14 cellular contexts compared by ENCODE assay signal in the genomic region with DNA sequence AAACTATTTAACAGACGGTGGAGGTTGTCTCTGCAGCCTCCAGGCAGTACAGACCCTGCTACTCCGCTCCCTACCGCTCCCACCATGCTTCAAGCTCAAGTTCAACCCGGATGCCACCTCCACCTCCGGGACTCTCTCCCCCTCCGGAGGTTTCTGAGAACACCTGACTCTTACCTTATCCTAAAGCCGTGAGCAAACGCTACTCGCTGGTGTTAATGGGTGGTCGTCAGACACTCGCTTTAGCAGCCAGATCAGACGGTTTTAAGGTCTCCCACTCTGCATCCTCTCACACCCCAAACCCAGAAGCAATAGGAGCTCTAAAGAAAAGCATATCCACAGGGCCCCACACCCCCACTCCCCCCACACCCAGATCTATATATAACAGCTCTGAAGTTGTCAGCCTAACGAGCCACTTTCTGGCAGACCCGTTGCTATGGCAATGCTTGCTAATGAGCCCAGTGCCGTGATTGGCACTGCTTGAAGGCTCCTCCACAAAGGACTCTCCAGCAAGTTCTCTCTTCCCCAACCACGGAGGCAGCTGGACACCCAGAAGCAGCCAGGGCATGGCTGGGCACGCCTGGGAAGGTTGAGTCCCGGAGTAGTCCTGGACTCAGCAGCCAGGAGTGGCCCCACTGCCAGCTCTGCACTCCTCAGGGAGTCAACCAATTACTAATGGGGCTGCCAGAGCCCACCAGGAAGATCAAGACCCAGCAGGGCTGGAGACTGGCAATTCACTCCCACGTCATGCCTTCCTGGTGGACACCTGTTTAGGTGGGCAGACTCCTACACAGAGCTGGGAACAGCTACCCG.
DNase-seq lines count a peak whose midpoint lies in the region; ATAC-seq and TF ChIP-seq lines count a peak whose summit lies in the region.
"Had no signal": no experiment of that assay in that cellular context is flagged by ENCODE, and none has a peak within 500 bp of the region (broad histone marks: within the 10 kb centered on the region; RNA-seq: fewer than 3 reads in every experiment).

No MANE protein-coding gene starts in this region.

- peak; percentile 15 for DNase-seq in DMS79 treated with DMSO at 0.1 percent for 48 hours (lab: John Stamatoyannopoulos, UW)
- peak; percentile 49 to 56 for DNase-seq in NCI-H526 (lab: John Stamatoyannopoulos, UW)
- DNase-seq in globus pallidus (ENCODE audit: low spot score): peak; percentile 56
- DNase-seq in posterior cingulate gyrus: peak; percentile 57 to 97 (median 78)
- DNase-seq in Peyer's patch: no peak
- no peak for DNase-seq in HUDEP-2 (lab: John Stamatoyannopoulos, UW; ENCODE audit: unreplicated experiment in 76 of 76)
- DNase-seq: activated CD4-positive, alpha-beta T cell treated with anti-CD3 and anti-CD28 coated beads, Interleukin-2, amount 50 U/mL, for 4 hours; NCI-H1694; NCI-H82; SHP77 treated with DMSO at 0.1 percent for 48 hours; stimulated activated CD4-positive, alpha-beta T cell treated with anti-CD3 and anti-CD28 coated beads, Interleukin-12 subunit alpha, Interleukin-12 subunit beta, amount 100 ng/mL, for 4 hours; T1000 had no signal

- no peak overlapping the region for H3K4me3 ChIP-seq in Peyer's patch

- no peaks in the 10 kb centered on the region for H3K27me3 ChIP-seq in Peyer's patch

- no peaks in the 10 kb centered on the region for H3K9me3 ChIP-seq in Peyer's patch

- H3K36me3 ChIP-seq in Peyer's patch: no peaks in the 10 kb centered on the region

- intact Hi-C loops in posterior cingulate gyrus (cut with DNase I): no loop called here

- TF ChIP-seq CTCF in Peyer's patch (IDR thresholded peaks at IDR 0.05): no peak

- H3K27ac ChIP-seq in Peyer's patch: no peak overlapping the region

- peaks cover 0 to 13% (median 0%) of the 10 kb centered on the region in 4 donors for H3K4me1 ChIP-seq in Peyer's patch

- no peak for TF ChIP-seq POLR2A in Peyer's patch (IDR thresholded peaks at IDR 0.05)

- ATAC-seq in HG03460 (IDR thresholded peaks at IDR 0.05; ENCODE audit: unreplicated experiment) (no peak), HG02763 (IDR thresholded peaks at IDR 0.05; ENCODE audit: unreplicated experiment) (no peak)

Comparison
In these comparisons a context has a peak if more than half of its experiments do, and no peak if none do; other contexts are left out.
1. DNase-seq: peak in DMS79 treated with DMSO at 0.1 percent for 48 hours (single experiment), NCI-H526 (2 of 2), globus pallidus (single experiment) and posterior cingulate gyrus (10 of 10); none in Peyer's patch (0 of 3) and HUDEP-2 (0 of 76).